ENCODE assay signal across 8 cellular contexts in the genomic region with DNA sequence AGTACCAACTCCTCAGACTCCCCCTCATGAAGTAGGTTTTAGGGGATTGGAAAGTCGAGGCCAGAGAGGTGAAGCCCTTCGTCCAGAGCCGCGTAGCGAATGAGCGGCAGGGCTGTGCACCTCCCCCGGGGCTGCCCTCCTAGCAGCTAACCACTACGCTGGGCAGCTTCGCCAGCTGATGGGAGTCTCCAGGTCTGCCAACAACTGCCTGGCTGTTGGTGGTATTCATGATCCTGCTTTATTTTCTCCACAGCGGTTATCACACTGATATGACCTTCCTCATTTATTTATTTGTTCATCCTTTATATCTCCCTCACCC. TPM values are rescaled to one million over a fixed set of nuclear protein-coding genes. Genes with fewer than 3 reads are reported as not detected.
DNase-seq lines count a peak whose midpoint lies in the region; ATAC-seq and TF ChIP-seq lines count a peak whose summit lies in the region.

No MANE protein-coding gene starts in this region.

- peak overlapping the region; percentile 63 for H3K4me3 Mint-ChIP-seq in activated CD4-positive, alpha-beta T cell treated with anti-CD3 and anti-CD28 coated beads for 36 hours
- peak overlapping the region; percentile 76 for H3K4me3 Mint-ChIP-seq in activated naive CD8-positive, alpha-beta T cell treated with anti-CD3 and anti-CD28 coated beads for 36 hours

- no peak overlapping the region for H3K27ac ChIP-seq in tibial artery

- H3K4me1 Mint-ChIP-seq in activated CD4-positive, alpha-beta T cell treated with anti-CD3 and anti-CD28 coated beads for 36 hours, result peaks cover 20% of the 10 kb centered on the region
- H3K4me1 Mint-ChIP-seq in activated naive CD8-positive, alpha-beta T cell treated with anti-CD3 and anti-CD28 coated beads for 36 hours, result peaks cover 16% of the 10 kb centered on the region

- peaks cover 0 to 29% (median 22%) of the 10 kb centered on the region in 4 donors for H3K4me1 ChIP-seq in tibial artery

- H3K9me3 Mint-ChIP-seq in activated CD4-positive, alpha-beta T cell treated with anti-CD3 and anti-CD28 coated beads for 36 hours (ENCODE audit: low read depth), result no peaks in the 10 kb centered on the region
- no peaks in the 10 kb centered on the region for H3K9me3 Mint-ChIP-seq in activated naive CD8-positive, alpha-beta T cell treated with anti-CD3 and anti-CD28 coated beads for 36 hours

- TF ChIP-seq CTCF in kidney epithelial cell (IDR thresholded peaks at IDR 0.05; ENCODE audit: insufficient read depth, low read length, poor library complexity, severe bottlenecking) (no peak), tibial artery (IDR thresholded peaks at IDR 0.05) (no peak)

- H3K27ac Mint-ChIP-seq in activated CD4-positive, alpha-beta T cell treated with anti-CD3 and anti-CD28 coated beads for 36 hours, result no peak overlapping the region
- H3K27ac Mint-ChIP-seq in activated naive CD8-positive, alpha-beta T cell treated with anti-CD3 and anti-CD28 coated beads for 36 hours, result no peak overlapping the region

- H3K36me3 Mint-ChIP-seq in activated CD4-positive, alpha-beta T cell treated with anti-CD3 and anti-CD28 coated beads for 36 hours (ENCODE audit: low read depth), result no peaks in the 10 kb centered on the region
- peaks cover 5% of the 10 kb centered on the region for H3K36me3 Mint-ChIP-seq in activated naive CD8-positive, alpha-beta T cell treated with anti-CD3 and anti-CD28 coated beads for 36 hours

- no peak for DNase-seq in activated CD4-positive, alpha-beta T cell treated with anti-CD3 and anti-CD28 coated beads for 36 hours
- no peak for DNase-seq in activated CD4-positive, alpha-beta T cell treated with anti-CD3 and anti-CD28 coated beads, Interleukin-2, amount 50 U/mL, for 48 hours
- DNase-seq in activated naive CD8-positive, alpha-beta T cell treated with anti-CD3 and anti-CD28 coated beads for 36 hours, result no peak
- DNase-seq in kidney epithelial cell (ENCODE audit: low read depth) (no peak), tibial artery (no peak), head of caudate nucleus (no peak), anterior cingulate cortex (lab: John Stamatoyannopoulos, UW) (no peak)

- H3K9me3 ChIP-seq in tibial artery, result no peaks in the 10 kb centered on the region

- ATAC-seq in activated CD4-positive, alpha-beta T cell treated with anti-CD3 and anti-CD28 coated beads for 36 hours, result no peak
- ATAC-seq in HG03139 (IDR thresholded peaks at IDR 0.05; ENCODE audit: unreplicated experiment), result no peak

- H3K27me3 Mint-ChIP-seq in activated CD4-positive, alpha-beta T cell treated with anti-CD3 and anti-CD28 coated beads for 36 hours, result peaks cover 21% of the 10 kb centered on the region
- H3K27me3 Mint-ChIP-seq in activated naive CD8-positive, alpha-beta T cell treated with anti-CD3 and anti-CD28 coated beads for 36 hours, result peaks cover 46% of the 10 kb centered on the region

- H3K36me3 ChIP-seq in kidney epithelial cell (ENCODE audit: control insufficient read depth, insufficient read depth, low read length) (no peaks in the 10 kb centered on the region), tibial artery (no peaks in the 10 kb centered on the region)

- peak overlapping the region; percentile 54 for H3K4me3 ChIP-seq in kidney epithelial cell (ENCODE audit: low read depth, low read length)
- H3K4me3 ChIP-seq in tibial artery, result peak overlapping the region; percentile 41 to 54

- CTCF ChIA-PET in activated CD4-positive, alpha-beta T cell treated with anti-CD3 and anti-CD28 coated beads for 36 hours (lab: Charles Lee), result interaction anchor here (0.6 to 2.3 kb wide), 8 partner anchors 15 to 1022 kb away, joined by 3 to 12 read pairs (median 5); no protein-coding TSS in a partner anchor

- intact Hi-C loops in activated CD4-positive, alpha-beta T cell treated with anti-CD3 and anti-CD28 coated beads for 36 hours (cut with DNase I, micrococcal nuclease), result loop anchor here (1.0 to 10.0 kb wide), 10 partner anchors 197 to 1468 kb away; a partner anchor contains a TSS
- intact Hi-C loops in tibial artery (cut with DNase I; ENCODE audit: low total_unique reads), result loop anchor here (10.0 kb wide), 1 partner anchor 1010 kb away; a partner anchor contains a TSS
- intact Hi-C loops in head of caudate nucleus (cut with DNase I), result loop anchor here (5.0 to 10.0 kb wide), 2 partner anchors 910 to 1018 kb away; no protein-coding TSS in a partner anchor

- H3K27me3 ChIP-seq in kidney epithelial cell (ENCODE audit: control insufficient read depth, insufficient read depth, low read length), result no peaks in the 10 kb centered on the region
- peaks cover 0 to 23% of the 10 kb centered on the region in 2 donors for H3K27me3 ChIP-seq in tibial artery

- POLR2A ChIA-PET in activated CD4-positive, alpha-beta T cell treated with anti-CD3 and anti-CD28 coated beads for 36 hours (lab: Charles Lee), result no interaction called here

RNA-seq across cellular contexts. Expression of a gene that starts 0.8 kb away (rescaled TPM):
- total RNA-seq in activated CD4-positive, alpha-beta T cell treated with anti-CD3 and anti-CD28 coated beads for 36 hours, result 1 to 10 TPM; 4.4 to 5.7 TPM
- 1 to 10 TPM; 5.0 to 6.2 TPM for total RNA-seq in activated naive CD8-positive, alpha-beta T cell treated with anti-CD3 and anti-CD28 coated beads for 36 hours
- 41.9 and 42.6 TPM in 2 replicates for total RNA-seq in kidney epithelial cell
